Comparison of ENCODE assay signal across 9 cellular contexts in the genomic region with DNA sequence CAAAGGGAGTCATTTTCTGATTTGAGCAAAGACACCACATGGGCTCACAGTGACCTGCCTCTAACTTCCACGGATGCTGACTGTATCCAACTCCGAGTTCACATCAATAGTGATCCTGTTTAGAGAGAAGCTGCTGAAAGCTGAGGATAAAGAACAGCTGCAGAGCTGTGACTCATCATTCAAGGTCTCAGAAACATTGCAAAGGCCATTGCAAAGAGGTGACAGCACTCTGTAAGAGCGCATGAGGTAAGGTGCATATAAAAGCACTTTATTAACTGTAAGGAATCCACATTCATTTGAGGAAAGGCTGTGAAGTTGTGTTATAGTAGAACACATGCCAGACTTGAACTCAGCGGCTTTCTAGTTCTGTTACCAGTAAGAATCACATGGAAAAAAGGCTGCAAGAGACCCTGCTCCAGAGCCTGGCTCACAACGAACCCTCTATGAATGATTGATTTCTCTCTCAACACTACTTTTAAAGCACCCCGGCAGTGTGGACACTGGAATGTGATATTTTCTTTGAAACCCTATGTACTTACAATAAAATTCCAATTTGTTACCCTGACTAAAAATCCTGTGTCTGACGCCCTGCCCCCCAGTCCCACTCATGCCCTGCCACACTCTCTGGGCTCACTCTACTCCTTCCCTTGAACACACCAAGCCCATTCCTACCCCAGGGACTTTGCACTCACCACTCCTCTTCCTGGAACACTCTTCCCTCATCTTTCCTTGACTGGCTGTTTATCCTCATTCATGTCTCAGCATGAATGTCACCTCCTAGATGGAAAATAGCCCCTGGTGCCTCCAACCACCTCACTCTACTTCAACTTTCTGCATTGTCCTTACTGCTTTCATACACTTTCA.
A peak's percentile ranks its signal among the peaks of the same experiment; 100 is the strongest.
DNase-seq lines count a peak whose midpoint lies in the region; ATAC-seq, FAIRE-seq and TF ChIP-seq lines count a peak whose summit lies in the region.
"Had no signal": no experiment of that assay in that cellular context is flagged by ENCODE, and none has a peak within 500 bp of the region (broad histone marks: within the 10 kb centered on the region; RNA-seq: fewer than 3 reads in every experiment).

No MANE protein-coding gene starts in this region.

- H3K27ac ChIP-seq in Panc1 (ENCODE audit: low read length) (peak overlapping the region; percentile 75), pancreas (no peak overlapping the region), neural progenitor cell (no peak overlapping the region)
- no peak overlapping the region for H3K27ac ChIP-seq in naive thymus-derived CD4-positive, alpha-beta T cell (ENCODE audit: low read depth, low read length)
- H3K27ac ChIP-seq: parathyroid adenoma had no signal

- H3K4me1 Mint-ChIP-seq in activated CD4-positive, alpha-beta memory T cell treated with anti-CD3 and anti-CD28 coated beads for 36 hours (ENCODE audit: low read depth): no peaks in the 10 kb centered on the region
- H3K4me1 Mint-ChIP-seq in neural progenitor cell: peaks cover 33% of the 10 kb centered on the region
- peaks cover 0 to 7% (median 0%) of the 10 kb centered on the region in 7 donors for H3K4me1 Mint-ChIP-seq in naive thymus-derived CD4-positive, alpha-beta T cell

- no peaks in the 10 kb centered on the region for H3F3A ChIP-seq in neural progenitor cell (ENCODE audit: low read depth)

- TF ChIP-seq CTCF in Panc1 (IDR thresholded peaks at IDR 0.05) (no peak), pancreas (IDR thresholded peaks at IDR 0.05) (no peak), neural progenitor cell (IDR thresholded peaks at IDR 0.05) (no peak)

- H3K27me3 ChIP-seq in Panc1 (ENCODE audit: control insufficient read depth, insufficient read depth, low read length): no peaks in the 10 kb centered on the region
- H3K27me3 ChIP-seq in pancreas: no peaks in the 10 kb centered on the region
- H3K27me3 ChIP-seq in neural progenitor cell: no peaks in the 10 kb centered on the region
- no peaks in the 10 kb centered on the region for H3K27me3 ChIP-seq in naive thymus-derived CD4-positive, alpha-beta T cell (ENCODE audit: control insufficient read depth in 2 of 2, insufficient read depth in 2 of 2, low read length in 2 of 2)

- no peaks in the 10 kb centered on the region for H3K79me2 ChIP-seq in neural progenitor cell (ENCODE audit: low read depth)
- H3K79me2 ChIP-seq: parathyroid adenoma had no signal

- CTCF ChIA-PET in Panc1 (lab: Charles Lee): no interaction called here
- CTCF ChIA-PET in activated CD4-positive, alpha-beta memory T cell treated with anti-CD3 and anti-CD28 coated beads for 36 hours (lab: Charles Lee): no interaction called here
- CTCF ChIA-PET in naive thymus-derived CD4-positive, alpha-beta T cell (lab: Charles Lee): no interaction called here

- POLR2A ChIA-PET in Panc1 (lab: Charles Lee): interaction anchor here (0.6 kb wide), 1 partner anchor 109 kb away, joined by 10 read pairs; no protein-coding TSS in a partner anchor
- POLR2A ChIA-PET in activated CD4-positive, alpha-beta memory T cell treated with anti-CD3 and anti-CD28 coated beads for 36 hours (lab: Charles Lee): no interaction called here
- POLR2A ChIA-PET in naive thymus-derived CD4-positive, alpha-beta T cell (lab: Charles Lee): no interaction called here

- H3K27me3 Mint-ChIP-seq in activated CD4-positive, alpha-beta memory T cell treated with anti-CD3 and anti-CD28 coated beads for 36 hours: peaks cover 4% of the 10 kb centered on the region
- peaks cover 11% of the 10 kb centered on the region for H3K27me3 Mint-ChIP-seq in neural progenitor cell (ENCODE audit: insufficient read depth, low read depth)
- peaks cover 0 to 17% (median 0%) of the 10 kb centered on the region in 5 donors for H3K27me3 Mint-ChIP-seq in naive thymus-derived CD4-positive, alpha-beta T cell

- H3K36me3 ChIP-seq in Panc1 (ENCODE audit: control insufficient read depth, insufficient read depth, low read length): no peaks in the 10 kb centered on the region
- no peaks in the 10 kb centered on the region for H3K36me3 ChIP-seq in pancreas
- no peaks in the 10 kb centered on the region for H3K36me3 ChIP-seq in neural progenitor cell
- H3K36me3 ChIP-seq in naive thymus-derived CD4-positive, alpha-beta T cell (ENCODE audit: control insufficient read depth in 2 of 3, insufficient read depth in 3 of 3, low read length in 3 of 3): no peaks in the 10 kb centered on the region

- no peak for FAIRE-seq in pancreas (lab: Jason Lieb, UNC)

- intact Hi-C loops in Panc1 (cut with micrococcal nuclease; ENCODE audit: unreplicated experiment): no loop called here
- intact Hi-C loops in pancreas (cut with DNase I): no loop called here
- intact Hi-C loops in activated CD4-positive, alpha-beta memory T cell treated with anti-CD3 and anti-CD28 coated beads for 36 hours (cut with micrococcal nuclease): no loop called here
- intact Hi-C loops in naive thymus-derived CD4-positive, alpha-beta T cell (cut with micrococcal nuclease): no loop called here

- BruUV-seq in Panc1 (replicated peaks; lab: Mats Ljungman, UMichigan): no TSS peak

- in situ Hi-C loops in Panc1 (cut with HindIII; ENCODE audit: low pct_unique_long_range_greater_than_20kb, low sequenced_read_pairs): no loop called here

- no peaks in the 10 kb centered on the region for H3K9me3 Mint-ChIP-seq in activated CD4-positive, alpha-beta memory T cell treated with anti-CD3 and anti-CD28 coated beads for 36 hours
- peaks cover 2% of the 10 kb centered on the region for H3K9me3 Mint-ChIP-seq in neural progenitor cell
- peaks cover 0 to 3% (median 0%) of the 10 kb centered on the region in 11 donors for H3K9me3 Mint-ChIP-seq in naive thymus-derived CD4-positive, alpha-beta T cell

- H3K9ac ChIP-seq in neural progenitor cell: no peak overlapping the region
- H3K9ac ChIP-seq: parathyroid adenoma had no signal

- no peak overlapping the region for H3K27ac Mint-ChIP-seq in activated CD4-positive, alpha-beta memory T cell treated with anti-CD3 and anti-CD28 coated beads for 36 hours
- no peak overlapping the region for H3K27ac Mint-ChIP-seq in neural progenitor cell
- no peak overlapping the region for H3K27ac Mint-ChIP-seq in naive thymus-derived CD4-positive, alpha-beta T cell

- H2AFZ ChIP-seq in neural progenitor cell (replicated peaks): no peak overlapping the region
- H2AFZ ChIP-seq: parathyroid adenoma had no signal

- H3K4me2 ChIP-seq in neural progenitor cell: no peak overlapping the region

- ATAC-seq in Panc1 (peak; percentile 86), pancreas (peak; percentile 48 to 67 (median 54))
- ATAC-seq in naive thymus-derived CD4-positive, alpha-beta T cell: no peak

- no peak overlapping the region for H3K4me3 ChIP-seq in Panc1 (ENCODE audit: low read depth in 2 of 2, low read length in 2 of 2)
- no peak overlapping the region for H3K4me3 ChIP-seq in pancreas
- H3K4me3 ChIP-seq in neural progenitor cell: no peak overlapping the region
- H3K4me3 ChIP-seq in naive thymus-derived CD4-positive, alpha-beta T cell (ENCODE audit: low read length): no peak overlapping the region

- WGBS in pancreas, 2 donors: 30 to 39% methylated on average over 7 of the region's 7 CpGs

- DNase-seq in GM04504 (ENCODE audit: low read depth) (peak; percentile 66), Panc1 (ENCODE audit: low read depth, low spot score) (peak; percentile 28), fibroblast of gingiva (ENCODE audit: low read depth) (peak; percentile 21), pancreas (no peak), neural progenitor cell (ENCODE audit: low spot score) (no peak)
- no peak for DNase-seq in activated CD4-positive, alpha-beta memory T cell treated with anti-CD3 and anti-CD28 coated beads for 36 hours
- no peak for DNase-seq in naive thymus-derived CD4-positive, alpha-beta T cell
- DNase-seq in stimulated activated CD4-positive, alpha-beta T cell treated with anti-CD3 and anti-CD28 coated beads, Interleukin-4, amount 100 ng/mL, for 1 hour: no peak

- H3K4me1 ChIP-seq in Panc1 (ENCODE audit: control insufficient read depth, insufficient read depth, low read length) (peaks cover 11% of the 10 kb centered on the region; the same call in 1 of the 2 replicates), pancreas (no peaks in the 10 kb centered on the region), neural progenitor cell (peaks cover 8% of the 10 kb centered on the region)
- no peaks in the 10 kb centered on the region for H3K4me1 ChIP-seq in naive thymus-derived CD4-positive, alpha-beta T cell (ENCODE audit: control insufficient read depth in 2 of 2, insufficient read depth in 2 of 2, low read length in 2 of 2)
- H3K4me1 ChIP-seq: parathyroid adenoma had no signal

- no peaks in the 10 kb centered on the region for H4K20me1 ChIP-seq in neural progenitor cell (ENCODE audit: low read depth)

- no peak overlapping the region for H3K4me3 Mint-ChIP-seq in activated CD4-positive, alpha-beta memory T cell treated with anti-CD3 and anti-CD28 coated beads for 36 hours
- H3K4me3 Mint-ChIP-seq in neural progenitor cell: no peak overlapping the region
- H3K4me3 Mint-ChIP-seq in naive thymus-derived CD4-positive, alpha-beta T cell: no peak overlapping the region

- no peaks in the 10 kb centered on the region for H3K36me3 Mint-ChIP-seq in activated CD4-positive, alpha-beta memory T cell treated with anti-CD3 and anti-CD28 coated beads for 36 hours
- H3K36me3 Mint-ChIP-seq in neural progenitor cell: no peaks in the 10 kb centered on the region
- H3K36me3 Mint-ChIP-seq in naive thymus-derived CD4-positive, alpha-beta T cell: no peaks in the 10 kb centered on the region

- no peaks in the 10 kb centered on the region for H3K9me3 ChIP-seq in Panc1 (ENCODE audit: control insufficient read depth, insufficient read depth, low read depth, low read length)
- H3K9me3 ChIP-seq in pancreas: no peaks in the 10 kb centered on the region
- no peaks in the 10 kb centered on the region for H3K9me3 ChIP-seq in neural progenitor cell (ENCODE audit: low read depth)
- H3K9me3 ChIP-seq in naive thymus-derived CD4-positive, alpha-beta T cell (ENCODE audit: control insufficient read depth in 2 of 3, low read length in 3 of 3): no peaks in the 10 kb centered on the region

Comparison
In these comparisons a context has a peak if more than half of its experiments do, and no peak if none do; other contexts are left out.
1. DNase-seq: peak in GM04504 (single experiment), Panc1 (single experiment) and fibroblast of gingiva (single experiment); none in pancreas (0 of 6), activated CD4-positive, alpha-beta memory T cell treated with anti-CD3 and anti-CD28 coated beads for 36 hours (single experiment), neural progenitor cell (single experiment), naive thymus-derived CD4-positive, alpha-beta T cell (0 of 9) and stimulated activated CD4-positive, alpha-beta T cell treated with anti-CD3 and anti-CD28 coated beads, Interleukin-4, amount 100 ng/mL, for 1 hour (single experiment).